In genomic region chr9:130213898-130214761, GRCh38 we compare ENCODE assay signal across 1 cellular context.
TF ChIP-seq lines count a peak whose summit lies in the region.

No MANE protein-coding gene starts in this region.

TF ChIP-seq in H1, 55 proteins besides CTCF, POLR2A, EP300 and RAD21 (continued from another document):
- TF ChIP-seq SIN3A (conservative IDR thresholded peaks at IDR 0.05 in 1 of 2, IDR thresholded peaks at IDR 0.05 in 1 of 2; ENCODE audit: low read depth in 1 of 2, low read length in 2 of 2) (0 out of 4 replicates have a peak, but pooled peaks of 1 of the 2 experiments have one; percentile 35), SIRT6 (IDR thresholded peaks at IDR 0.05; ENCODE audit: low read length) (no peak), CHD2 (IDR thresholded peaks at IDR 0.05; ENCODE audit: low read length) (0 out of 2 replicates have a peak, but pooled peaks have one; percentile 49), YY1 (IDR thresholded peaks at IDR 0.05; ENCODE audit: low read depth, low read length) (no peak), TBP (IDR thresholded peaks at IDR 0.05; ENCODE audit: low read depth, low read length) (peak; percentile 34; the same call in 1 of the 2 replicates), TEAD4 (IDR thresholded peaks at IDR 0.05; ENCODE audit: low read depth, low read length) (no peak), USF2 (IDR thresholded peaks at IDR 0.05; ENCODE audit: low read length) (peak; percentile 59), TAF7 (optimal IDR thresholded peaks at IDR 0.05; ENCODE audit: borderline replicate concordance, low read depth, low read length) (no peak), RNF2 (IDR thresholded peaks at IDR 0.05; ENCODE audit: borderline replicate concordance, low read depth, low read length, missing control alignments, poor library complexity, severe bottlenecking) (no peak), KDM1A (IDR thresholded peaks at IDR 0.05; ENCODE audit: borderline replicate concordance, low read length) (no peak), JUND (IDR thresholded peaks at IDR 0.05; ENCODE audit: low read length) (no peak), CEBPB (IDR thresholded peaks at IDR 0.05; ENCODE audit: low read depth, low read length) (no peak), HDAC6 (IDR thresholded peaks at IDR 0.05; ENCODE audit: low read depth, low read length) (no peak), RBBP5 (IDR thresholded peaks at IDR 0.05; ENCODE audit: borderline replicate concordance, low read depth, low read length) (no peak), JUN (IDR thresholded peaks at IDR 0.05; ENCODE audit: low read depth, low read length) (no peak), RFX5 (IDR thresholded peaks at IDR 0.05; ENCODE audit: borderline replicate concordance, low read depth, low read length) (no peak), MAX (IDR thresholded peaks at IDR 0.05) (peak; percentile 70), E2F6 (IDR thresholded peaks at IDR 0.05) (peak; percentile 68), SIX5 (IDR thresholded peaks at IDR 0.05; ENCODE audit: low read depth, low read length) (no peak), CTBP2 (IDR thresholded peaks at IDR 0.05; ENCODE audit: borderline replicate concordance, insufficient read depth, insufficient read length, low read length) (no peak)
